In genomic region chr21:44708866-44709425, GRCh38 we compare ENCODE assay signal across 14 cellular contexts. TPM values are rescaled to one million over a fixed set of nuclear protein-coding genes. Genes with fewer than 3 reads are reported as not detected.
DNase-seq lines count a peak whose midpoint lies in the region; ATAC-seq and TF ChIP-seq lines count a peak whose summit lies in the region.
"Had no signal": no experiment of that assay in that cellular context is flagged by ENCODE, and none has a peak within 500 bp of the region (broad histone marks: within the 10 kb centered on the region; RNA-seq: fewer than 3 reads in every experiment).

No MANE protein-coding gene starts in this region.

- no peaks in the 10 kb centered on the region for H3K36me3 Mint-ChIP-seq in CD8-positive, alpha-beta T cell
- no peaks in the 10 kb centered on the region; a peak in 1 of 7 replicates for H3K36me3 Mint-ChIP-seq in H9 (ENCODE audit: insufficient read depth in 1 of 3, low read depth in 3 of 3)
- peaks cover 1% of the 10 kb centered on the region for H3K36me3 Mint-ChIP-seq in chondrocyte (ENCODE audit: low read depth)
- peaks cover 7 to 8% (median 7%) of the 10 kb centered on the region in 3 donors for H3K36me3 Mint-ChIP-seq in naive thymus-derived CD8-positive, alpha-beta T cell

- H3K4me3 ChIP-seq in CD8-positive, alpha-beta T cell (ENCODE audit: low read depth, low read length): peak overlapping the region; percentile 20

- no peak overlapping the region for H4K5ac ChIP-seq in H9 (ENCODE audit: insufficient read length, low read depth, low read length)

- WGBS in H9 (ENCODE audit: extremely low coverage, insufficient read length, low lambda C conversion rate): no CpG with 5 or more reads among the region's 25 CpGs

- peaks cover 38% of the 10 kb centered on the region for H3K23me2 ChIP-seq in H9 (ENCODE audit: insufficient read length, low read depth, low read length, poor library complexity, severe bottlenecking)

- H2BK120ac ChIP-seq in H9 (ENCODE audit: low read depth, low read length, poor library complexity, severe bottlenecking): no peak overlapping the region

- CTCF ChIA-PET in CD8-positive, alpha-beta T cell (lab: Charles Lee): interaction anchor here (1.0 to 1.3 kb wide), 4 partner anchors 31 to 199 kb away, joined by 3 to 5 read pairs (median 4); partner anchors contain the start of genes KRTAP12-2 and KRTAP12-3

- H3K9ac ChIP-seq in H9 (ENCODE audit: extremely low read depth, insufficient read length, low read length): no peak overlapping the region

- H3K9me3 Mint-ChIP-seq in CD8-positive, alpha-beta T cell: peaks cover 7% of the 10 kb centered on the region
- H3K9me3 Mint-ChIP-seq in H9 (no peaks in the 10 kb centered on the region), chondrocyte (ENCODE audit: low read depth) (peaks cover 3% of the 10 kb centered on the region)
- peaks cover 0 to 26% (median 8%) of the 10 kb centered on the region in 9 donors for H3K9me3 Mint-ChIP-seq in naive thymus-derived CD8-positive, alpha-beta T cell
- H3K9me3 Mint-ChIP-seq: neural crest cell had no signal

- POLR2A ChIA-PET in CD8-positive, alpha-beta T cell (lab: Charles Lee): no interaction called here
- POLR2A ChIA-PET in naive thymus-derived CD8-positive, alpha-beta T cell (lab: Charles Lee): interaction anchor here (1.0 to 1.2 kb wide), 3 partner anchors 9 to 161 kb away, joined by 3 to 5 read pairs (median 4); no protein-coding TSS in a partner anchor

- no peak overlapping the region for H2BK15ac ChIP-seq in H9 (ENCODE audit: low read depth, low read length)

- no peak overlapping the region for H2AFZ ChIP-seq in H9 (ENCODE audit: low read length)

- H3K56ac ChIP-seq in H9 (ENCODE audit: insufficient read length, low read depth, low read length): no peak overlapping the region

- peaks cover 27% of the 10 kb centered on the region for H3K4me1 Mint-ChIP-seq in CD8-positive, alpha-beta T cell (ENCODE audit: low read depth)
- H3K4me1 Mint-ChIP-seq in H9: peaks cover 66 to 74% of the 10 kb centered on the region in 2 experiments
- peaks cover 18% of the 10 kb centered on the region for H3K4me1 Mint-ChIP-seq in chondrocyte (ENCODE audit: low read depth)
- peaks cover 14 to 40% (median 31%) of the 10 kb centered on the region in 4 donors for H3K4me1 Mint-ChIP-seq in naive thymus-derived CD8-positive, alpha-beta T cell

- no peak overlapping the region for H2BK20ac ChIP-seq in H9 (ENCODE audit: low read depth, low read length, poor library complexity, severe bottlenecking)

- no peaks in the 10 kb centered on the region for H4K20me1 ChIP-seq in H9 (ENCODE audit: control insufficient read depth, insufficient read depth, insufficient read length)

- no peak overlapping the region for H4K91ac ChIP-seq in H9 (ENCODE audit: insufficient read length, low read depth, low read length)

- H3K27ac ChIP-seq in CD8-positive, alpha-beta T cell (ENCODE audit: low read depth, low read length): no peak overlapping the region
- no peak overlapping the region for H3K27ac ChIP-seq in H9 (ENCODE audit: insufficient read length, low read depth, low read length)

- peaks cover 38% of the 10 kb centered on the region for H3K4me1 ChIP-seq in CD8-positive, alpha-beta T cell (ENCODE audit: insufficient read depth, low read length)
- H3K4me1 ChIP-seq in H9 (ENCODE audit: insufficient read depth, low read length): peaks cover 7% of the 10 kb centered on the region; the same call in 1 of the 2 replicates

- H3K4me2 ChIP-seq in H9 (ENCODE audit: insufficient read depth, insufficient read length, low read length): peak overlapping the region; percentile 39

- peak overlapping the region; percentile 60 for H3K4me3 Mint-ChIP-seq in CD8-positive, alpha-beta T cell
- H3K4me3 Mint-ChIP-seq in H9 (peak overlapping the region; percentile 59 to 80), chondrocyte (ENCODE audit: unreplicated experiment) (no peak overlapping the region)
- peak overlapping the region in 9 of 10 donors; percentile 1 to 79 (median 67) for H3K4me3 Mint-ChIP-seq in naive thymus-derived CD8-positive, alpha-beta T cell
- H3K4me3 Mint-ChIP-seq: neural crest cell had no signal

- no peak overlapping the region for H4K8ac ChIP-seq in H9 (replicated peaks; ENCODE audit: insufficient read length, low read depth, low read length)

- no peaks in the 10 kb centered on the region for H3K36me3 ChIP-seq in CD8-positive, alpha-beta T cell (ENCODE audit: insufficient read depth, low read length)

- no peak overlapping the region for H3K27ac Mint-ChIP-seq in CD8-positive, alpha-beta T cell
- peak overlapping the region in 1 of 3 experiments; percentile 22; a peak in 1 of 7 replicates for H3K27ac Mint-ChIP-seq in H9
- no peak overlapping the region for H3K27ac Mint-ChIP-seq in chondrocyte (ENCODE audit: unreplicated experiment)
- peak overlapping the region in 4 of 10 donors; percentile 16 to 70 (median 52) for H3K27ac Mint-ChIP-seq in naive thymus-derived CD8-positive, alpha-beta T cell

- H3K18ac ChIP-seq in H9 (ENCODE audit: insufficient read length, low read depth, low read length): peak overlapping the region; percentile 15

- H3T11ph ChIP-seq in H9 (ENCODE audit: low read length): no peak overlapping the region

- H3K27me3 Mint-ChIP-seq in CD8-positive, alpha-beta T cell (ENCODE audit: low read depth): peaks cover 70% of the 10 kb centered on the region
- H3K27me3 Mint-ChIP-seq in H9 (ENCODE audit: low read depth) (peaks cover 83% of the 10 kb centered on the region), chondrocyte (ENCODE audit: low read depth) (peaks cover 72% of the 10 kb centered on the region)
- H3K27me3 Mint-ChIP-seq in naive thymus-derived CD8-positive, alpha-beta T cell: peaks cover 45 to 100% (median 61%) of the 10 kb centered on the region in 5 donors

- H3K27me3 ChIP-seq in CD8-positive, alpha-beta T cell (ENCODE audit: insufficient read depth, low read length): peaks cover 51% of the 10 kb centered on the region
- H3K27me3 ChIP-seq in H9 (ENCODE audit: insufficient read depth, low read length): peaks cover 55% of the 10 kb centered on the region; the same call in 1 of the 2 replicates

- DNase-seq in CD8-positive, alpha-beta T cell: no peak
- DNase-seq in H9 (no peak), chondrocyte (ENCODE audit: low spot score) (peak; percentile 82), NCI-H748 treated with DMSO at 0.1 percent for 48 hours (lab: John Stamatoyannopoulos, UW) (no peak)
- no peak for DNase-seq in naive thymus-derived CD8-positive, alpha-beta T cell
- DNase-seq: effector CD8-positive, alpha-beta T cell; foreskin melanocyte; left colon; NCI-H1436 treated with DMSO at 0.1 percent for 48 hours; SHP77 had no signal

- H3K9me3 ChIP-seq in CD8-positive, alpha-beta T cell (ENCODE audit: low read length): peaks cover 5% of the 10 kb centered on the region
- no peaks in the 10 kb centered on the region for H3K9me3 ChIP-seq in H9 (ENCODE audit: control insufficient read depth, low read depth, low read length)

- no peak overlapping the region for H3K23ac ChIP-seq in H9 (ENCODE audit: insufficient read length, low read depth, low read length)

- no peaks in the 10 kb centered on the region for H3K79me2 ChIP-seq in H9 (ENCODE audit: insufficient read depth, low read length)

- H2BK5ac ChIP-seq in H9 (ENCODE audit: insufficient read length, low read length): no peak overlapping the region

- ATAC-seq in CD8-positive, alpha-beta T cell: no peak
- no peak for ATAC-seq in naive thymus-derived CD8-positive, alpha-beta T cell
- no peak for ATAC-seq in GM19328 (IDR thresholded peaks at IDR 0.05; ENCODE audit: unreplicated experiment)
- ATAC-seq in GM21515 (IDR thresholded peaks at IDR 0.05; ENCODE audit: unreplicated experiment): no peak
- ATAC-seq: left colon had no signal

- no peak overlapping the region for H2AK5ac ChIP-seq in H9 (ENCODE audit: insufficient read length, low read length)

- intact Hi-C loops in CD8-positive, alpha-beta T cell (cut with DNase I, micrococcal nuclease): no loop called here

- no peak overlapping the region for H3K4ac ChIP-seq in H9 (ENCODE audit: low read depth, low read length)

- no peak for TF ChIP-seq CTCF in CD8-positive, alpha-beta T cell (IDR thresholded peaks at IDR 0.05)
- TF ChIP-seq CTCF in H9 (conservative IDR thresholded peaks at IDR 0.05) (no peak), chondrocyte (IDR thresholded peaks at IDR 0.05) (no peak)

- H2BK12ac ChIP-seq in H9 (ENCODE audit: insufficient read length, low read depth, low read length): no peak overlapping the region

- no peaks in the 10 kb centered on the region for H3K79me1 ChIP-seq in H9 (ENCODE audit: insufficient read depth, low read depth, low read length, poor library complexity, severe bottlenecking)

- 0 out of 2 replicates have a peak overlapping the region, but pooled peaks have one; percentile 17 for H3K14ac ChIP-seq in H9 (ENCODE audit: insufficient read depth, low read length)

RNA-seq across cellular contexts. Expression of gene TSPEAR, which starts 2.4 kb away (rescaled TPM):
- not detected for total RNA-seq in CD8-positive, alpha-beta T cell
- 1.2 and 1.3 TPM in 2 replicates for total RNA-seq in H9 (2021)
- total RNA-seq in chondrocyte: 0.15 to 0.38 TPM in 2 of 3 replicates, not detected in the other
- not detected for total RNA-seq in naive thymus-derived CD8-positive, alpha-beta T cell
- under 1 TPM in 1 of 3 donors, not detected in 2; 0.07 TPM for polyA plus RNA-seq in naive thymus-derived CD8-positive, alpha-beta T cell
- total RNA-seq: aorta, neural crest cell had no signal
- polyA plus RNA-seq: aorta had no signal

RNA-seq across cellular contexts. Expression of gene KRTAP10-12, which starts 12.0 kb away (rescaled TPM):
- total RNA-seq in CD8-positive, alpha-beta T cell: not detected
- total RNA-seq in H9 (2021) (not detected in 2 replicates), chondrocyte (not detected in 3 replicates)
- not detected for total RNA-seq in naive thymus-derived CD8-positive, alpha-beta T cell
- polyA plus RNA-seq in naive thymus-derived CD8-positive, alpha-beta T cell: not detected
- total RNA-seq: aorta, left colon, neural crest cell had no signal
- polyA plus RNA-seq: aorta had no signal

RNA-seq across cellular contexts. Expression of gene KRTAP12-1, which starts 27.0 kb away (rescaled TPM):
- total RNA-seq in CD8-positive, alpha-beta T cell: not detected
- total RNA-seq in H9 (2021) (not detected in 2 replicates), chondrocyte (not detected in 3 replicates)
- total RNA-seq in naive thymus-derived CD8-positive, alpha-beta T cell: not detected
- not detected for polyA plus RNA-seq in naive thymus-derived CD8-positive, alpha-beta T cell
- total RNA-seq: aorta, left colon, neural crest cell had no signal
- polyA plus RNA-seq: aorta had no signal

RNA-seq across cellular contexts. Expression of gene KRTAP12-2, which starts 42.2 kb away (rescaled TPM):
- total RNA-seq in CD8-positive, alpha-beta T cell: not detected
- total RNA-seq in H9 (2021) (not detected in 2 replicates), chondrocyte (not detected in 3 replicates)
- total RNA-seq in naive thymus-derived CD8-positive, alpha-beta T cell: not detected
- polyA plus RNA-seq in naive thymus-derived CD8-positive, alpha-beta T cell: not detected
- total RNA-seq: aorta, left colon, neural crest cell had no signal
- polyA plus RNA-seq: aorta had no signal

RNA-seq across cellular contexts. Expression of gene KRTAP12-3, which starts 51.2 kb away (rescaled TPM):
- total RNA-seq in CD8-positive, alpha-beta T cell: 1 to 10 TPM in 1 of 2 experiments, not detected in 1; 1.3 TPM
- total RNA-seq in H9 (2021) (not detected in 2 replicates), chondrocyte (not detected in 3 replicates)
- total RNA-seq in naive thymus-derived CD8-positive, alpha-beta T cell: not detected
- not detected for polyA plus RNA-seq in naive thymus-derived CD8-positive, alpha-beta T cell
- total RNA-seq: aorta, left colon, neural crest cell had no signal
- polyA plus RNA-seq: aorta had no signal
